Comparison of ENCODE assay signal across 8 cellular contexts in the genomic region with DNA sequence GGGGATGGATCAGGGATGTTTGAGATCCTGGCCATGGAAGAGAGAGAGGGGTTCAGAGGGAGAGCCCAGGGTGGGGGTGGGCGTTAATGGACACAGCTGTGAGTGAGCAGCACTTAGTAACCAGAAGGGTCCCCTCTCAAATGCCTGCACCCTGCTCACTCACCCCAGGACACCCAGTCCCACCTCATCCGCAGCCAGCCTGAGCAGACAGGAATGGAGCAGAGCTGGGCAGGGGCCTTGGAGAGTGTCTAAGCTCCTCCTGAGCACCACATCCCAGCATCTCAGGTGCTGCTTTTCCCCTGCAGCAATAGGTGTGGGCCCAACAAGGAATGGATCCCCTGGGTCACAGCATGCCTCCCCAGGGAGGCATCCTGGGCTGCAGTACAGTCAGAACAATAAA. TPM values are rescaled to one million over a fixed set of nuclear protein-coding genes. Genes with fewer than 3 reads are reported as not detected.
"Had no signal": no experiment of that assay in that cellular context is flagged by ENCODE, and none has a peak within 500 bp of the region (broad histone marks: within the 10 kb centered on the region; RNA-seq: fewer than 3 reads in every experiment).

No MANE protein-coding gene starts in this region.

- H3K4me3 Mint-ChIP-seq: IgD-negative memory B cell had no signal

- H3K27ac ChIP-seq: HL-60 had no signal

- H3K27me3 Mint-ChIP-seq: IgD-negative memory B cell had no signal

- H3K27ac Mint-ChIP-seq: IgD-negative memory B cell had no signal

- ATAC-seq: HepG2, K562 had no signal

- H3K4me1 Mint-ChIP-seq: IgD-negative memory B cell had no signal

- DNase-seq: IMR-90, KBM-7 had no signal

- H3K4me3 ChIP-seq: K562 had no signal

RNA-seq across cellular contexts. Expression of a gene that starts 5.3 kb away (rescaled TPM):
- total RNA-seq: HepG2, HT-29, HT1080, IMR-90, K562 had no signal
- polyA plus RNA-seq: HepG2, IgD-negative memory B cell, IMR-90, K562 had no signal

RNA-seq across cellular contexts. Expression of a gene that starts 36.3 kb away (rescaled TPM):
- total RNA-seq: HT-29 had no signal
